In the genomic region with DNA sequence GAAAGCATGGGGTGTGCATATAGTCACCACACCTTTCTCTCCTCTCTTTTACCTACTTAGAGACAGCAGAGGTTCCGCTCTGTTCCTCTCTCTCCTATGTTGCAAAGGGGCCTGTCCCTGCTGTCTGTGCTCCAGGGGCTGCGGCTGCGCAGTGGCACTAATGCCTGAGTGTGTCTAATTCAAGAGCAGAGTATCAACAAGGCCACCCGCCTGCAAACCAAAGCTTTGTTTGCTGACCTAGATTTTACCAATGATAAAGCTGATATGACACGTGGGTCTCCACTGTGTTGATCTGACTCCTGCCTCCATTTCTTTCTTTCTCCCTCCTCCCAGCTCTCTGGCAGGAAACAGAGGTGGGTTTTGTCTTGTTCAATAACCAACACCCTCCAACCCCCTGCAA, we compare ENCODE assay signal across 1 cellular context.
TF ChIP-seq lines count a peak whose summit lies in the region.

No MANE protein-coding gene starts in this region.

TF ChIP-seq in HEK293, 187 proteins besides CTCF, POLR2A, EP300 and RAD21 (continued from another document):
- TF ChIP-seq ZFP69B (tag by site-specific recombination; IDR thresholded peaks at IDR 0.05) (no peak), ZNF521 (tag by site-specific recombination; IDR thresholded peaks at IDR 0.05) (no peak), ZNF112 (tag by site-specific recombination; IDR thresholded peaks at IDR 0.05) (no peak), ZNF394 (tag by site-specific recombination; IDR thresholded peaks at IDR 0.05; ENCODE audit: borderline replicate concordance) (no peak), ZNF777 (tag by site-specific recombination; IDR thresholded peaks at IDR 0.05; ENCODE audit: borderline replicate concordance) (no peak), ZNF555 (tag by site-specific recombination; conservative IDR thresholded peaks at IDR 0.05) (no peak)
- TF ChIP-seq, protein P1, sequence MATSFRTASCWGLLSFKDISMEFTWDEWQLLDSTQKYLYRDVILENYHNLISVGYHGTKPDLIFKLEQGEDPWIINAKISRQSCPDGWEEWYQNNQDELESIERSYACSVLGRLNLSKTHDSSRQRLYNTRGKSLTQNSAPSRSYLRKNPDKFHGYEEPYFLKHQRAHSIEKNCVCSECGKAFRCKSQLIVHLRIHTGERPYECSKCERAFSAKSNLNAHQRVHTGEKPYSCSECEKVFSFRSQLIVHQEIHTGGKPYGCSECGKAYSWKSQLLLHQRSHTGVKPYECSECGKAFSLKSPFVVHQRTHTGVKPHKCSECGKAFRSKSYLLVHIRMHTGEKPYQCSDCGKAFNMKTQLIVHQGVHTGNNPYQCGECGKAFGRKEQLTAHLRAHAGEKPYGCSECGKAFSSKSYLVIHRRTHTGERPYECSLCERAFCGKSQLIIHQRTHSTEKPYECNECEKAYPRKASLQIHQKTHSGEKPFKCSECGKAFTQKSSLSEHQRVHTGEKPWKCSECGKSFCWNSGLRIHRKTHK (tag by site-specific recombination; IDR thresholded peaks at IDR 0.05), result no peak
- TF ChIP-seq, protein P2, sequence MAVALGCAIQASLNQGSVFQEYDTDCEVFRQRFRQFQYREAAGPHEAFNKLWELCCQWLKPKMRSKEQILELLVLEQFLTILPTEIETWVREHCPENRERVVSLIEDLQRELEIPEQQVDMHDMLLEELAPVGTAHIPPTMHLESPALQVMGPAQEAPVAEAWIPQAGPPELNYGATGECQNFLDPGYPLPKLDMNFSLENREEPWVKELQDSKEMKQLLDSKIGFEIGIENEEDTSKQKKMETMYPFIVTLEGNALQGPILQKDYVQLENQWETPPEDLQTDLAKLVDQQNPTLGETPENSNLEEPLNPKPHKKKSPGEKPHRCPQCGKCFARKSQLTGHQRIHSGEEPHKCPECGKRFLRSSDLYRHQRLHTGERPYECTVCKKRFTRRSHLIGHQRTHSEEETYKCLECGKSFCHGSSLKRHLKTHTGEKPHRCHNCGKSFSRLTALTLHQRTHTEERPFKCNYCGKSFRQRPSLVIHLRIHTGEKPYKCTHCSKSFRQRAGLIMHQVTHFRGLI (tag by site-specific recombination; IDR thresholded peaks at IDR 0.05), result no peak
